Comparison of ENCODE assay signal across 2 cellular contexts in genomic region chr15:67187351-67187854, GRCh38.
TF ChIP-seq lines count a peak whose summit lies in the region.

No MANE protein-coding gene starts in this region.

TF ChIP-seq in SK-N-SH, 30 proteins besides CTCF, POLR2A, EP300 and RAD21 (continued from another document):
- no peak for TF ChIP-seq ZBTB33 (IDR thresholded peaks at IDR 0.05; ENCODE audit: borderline replicate concordance, low read depth)
- TF ChIP-seq POLR2AphosphoS5 (IDR thresholded peaks at IDR 0.05; ENCODE audit: low read depth, low read length), result no peak

TF ChIP-seq in SK-N-SH treated with all-trans-retinoic acid at 6 μM for 48 hours, 23 proteins besides CTCF, POLR2A, EP300 and RAD21 (continued from another document):
- TF ChIP-seq, protein P1, sequence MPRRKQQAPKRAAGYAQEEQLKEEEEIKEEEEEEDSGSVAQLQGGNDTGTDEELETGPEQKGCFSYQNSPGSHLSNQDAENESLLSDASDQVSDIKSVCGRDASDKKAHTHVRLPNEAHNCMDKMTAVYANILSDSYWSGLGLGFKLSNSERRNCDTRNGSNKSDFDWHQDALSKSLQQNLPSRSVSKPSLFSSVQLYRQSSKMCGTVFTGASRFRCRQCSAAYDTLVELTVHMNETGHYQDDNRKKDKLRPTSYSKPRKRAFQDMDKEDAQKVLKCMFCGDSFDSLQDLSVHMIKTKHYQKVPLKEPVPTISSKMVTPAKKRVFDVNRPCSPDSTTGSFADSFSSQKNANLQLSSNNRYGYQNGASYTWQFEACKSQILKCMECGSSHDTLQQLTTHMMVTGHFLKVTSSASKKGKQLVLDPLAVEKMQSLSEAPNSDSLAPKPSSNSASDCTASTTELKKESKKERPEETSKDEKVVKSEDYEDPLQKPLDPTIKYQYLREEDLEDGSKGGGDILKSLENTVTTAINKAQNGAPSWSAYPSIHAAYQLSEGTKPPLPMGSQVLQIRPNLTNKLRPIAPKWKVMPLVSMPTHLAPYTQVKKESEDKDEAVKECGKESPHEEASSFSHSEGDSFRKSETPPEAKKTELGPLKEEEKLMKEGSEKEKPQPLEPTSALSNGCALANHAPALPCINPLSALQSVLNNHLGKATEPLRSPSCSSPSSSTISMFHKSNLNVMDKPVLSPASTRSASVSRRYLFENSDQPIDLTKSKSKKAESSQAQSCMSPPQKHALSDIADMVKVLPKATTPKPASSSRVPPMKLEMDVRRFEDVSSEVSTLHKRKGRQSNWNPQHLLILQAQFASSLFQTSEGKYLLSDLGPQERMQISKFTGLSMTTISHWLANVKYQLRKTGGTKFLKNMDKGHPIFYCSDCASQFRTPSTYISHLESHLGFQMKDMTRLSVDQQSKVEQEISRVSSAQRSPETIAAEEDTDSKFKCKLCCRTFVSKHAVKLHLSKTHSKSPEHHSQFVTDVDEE (CRISPR knock-in tag; IDR thresholded peaks at IDR 0.05), result no peak
- TF ChIP-seq OSR1 (CRISPR knock-in tag; IDR thresholded peaks at IDR 0.05) (no peak), GLIS3 (CRISPR knock-in tag; IDR thresholded peaks at IDR 0.05) (no peak), ISL1 (CRISPR knock-in tag; IDR thresholded peaks at IDR 0.05) (no peak), BACH2 (CRISPR knock-in tag; IDR thresholded peaks at IDR 0.05; ENCODE audit: borderline replicate concordance) (no peak), ZNF70 (CRISPR knock-in tag; IDR thresholded peaks at IDR 0.05) (no peak), TCF4 (CRISPR knock-in tag; IDR thresholded peaks at IDR 0.05; ENCODE audit: borderline replicate concordance) (no peak), PPARA (CRISPR knock-in tag; IDR thresholded peaks at IDR 0.05; ENCODE audit: borderline replicate concordance) (no peak), ZFP30 (CRISPR knock-in tag; IDR thresholded peaks at IDR 0.05) (no peak), TOX (CRISPR knock-in tag; IDR thresholded peaks at IDR 0.05; ENCODE audit: borderline replicate concordance) (no peak), ZNF565 (CRISPR knock-in tag; conservative IDR thresholded peaks at IDR 0.05; ENCODE audit: low read depth) (no peak), CSDC2 (CRISPR knock-in tag; IDR thresholded peaks at IDR 0.05) (no peak)
- TF ChIP-seq, protein P2, sequence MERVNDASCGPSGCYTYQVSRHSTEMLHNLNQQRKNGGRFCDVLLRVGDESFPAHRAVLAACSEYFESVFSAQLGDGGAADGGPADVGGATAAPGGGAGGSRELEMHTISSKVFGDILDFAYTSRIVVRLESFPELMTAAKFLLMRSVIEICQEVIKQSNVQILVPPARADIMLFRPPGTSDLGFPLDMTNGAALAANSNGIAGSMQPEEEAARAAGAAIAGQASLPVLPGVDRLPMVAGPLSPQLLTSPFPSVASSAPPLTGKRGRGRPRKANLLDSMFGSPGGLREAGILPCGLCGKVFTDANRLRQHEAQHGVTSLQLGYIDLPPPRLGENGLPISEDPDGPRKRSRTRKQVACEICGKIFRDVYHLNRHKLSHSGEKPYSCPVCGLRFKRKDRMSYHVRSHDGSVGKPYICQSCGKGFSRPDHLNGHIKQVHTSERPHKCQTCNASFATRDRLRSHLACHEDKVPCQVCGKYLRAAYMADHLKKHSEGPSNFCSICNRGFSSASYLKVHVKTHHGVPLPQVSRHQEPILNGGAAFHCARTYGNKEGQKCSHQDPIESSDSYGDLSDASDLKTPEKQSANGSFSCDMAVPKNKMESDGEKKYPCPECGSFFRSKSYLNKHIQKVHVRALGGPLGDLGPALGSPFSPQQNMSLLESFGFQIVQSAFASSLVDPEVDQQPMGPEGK (CRISPR knock-in tag; IDR thresholded peaks at IDR 0.05; ENCODE audit: borderline replicate concordance), result no peak
